ENCODE assay signal across 7 cellular contexts in genomic region chr10:104291439-104291951, GRCh38. TPM values are rescaled to one million over a fixed set of nuclear protein-coding genes. Genes with fewer than 3 reads are reported as not detected.
DNase-seq lines count a peak whose midpoint lies in the region; ATAC-seq and TF ChIP-seq lines count a peak whose summit lies in the region.

No MANE protein-coding gene starts in this region.

- WGBS in adrenal gland, 4 donors, result 0 to 2% (median 1%) methylated on average over 23 to 26 of the region's 26 CpGs
- WGBS in right cardiac atrium, result under 1% methylated on average over 26 of the region's 26 CpGs

- TF ChIP-seq POLR2A in adrenal gland (IDR thresholded peaks at IDR 0.05), result no peak

- H3K27me3 ChIP-seq in adrenal gland (no peaks in the 10 kb centered on the region), right cardiac atrium (ENCODE audit: control insufficient read depth, insufficient read depth) (no peaks in the 10 kb centered on the region)

- DNase-seq in GM13976 (ENCODE audit: low spot score) (peak; percentile 91), NCI-H1092 treated with DMSO at 0.1 percent for 48 hours (lab: John Stamatoyannopoulos, UW) (peak; percentile 79), T-helper 1 cell (peak; percentile 74 to 87 (median 82)), adrenal gland (peak; percentile 86 to 96 (median 93)), right cardiac atrium (peak; percentile 91 to 96 (median 95)), sciatic nerve (ENCODE audit: low spot score) (peak; percentile 93)

- intact Hi-C loops in adrenal gland (cut with DNase I) (no loop called here), right cardiac atrium (cut with DNase I) (loop anchor here in 3 of 4 donors (2.0 to 5.0 kb wide), 2 partner anchors 59 to 61 kb away; partner anchors contain the start of gene CFAP58 (in 1 of the 3)), sciatic nerve (cut with DNase I) (loop anchor here (5.0 kb wide), 1 partner anchor 61 kb away; the partner anchor contains the start of gene CFAP58)

- H3K9me3 ChIP-seq in adrenal gland (replicated peaks in 1 of 3), result no peaks in the 10 kb centered on the region
- no peaks in the 10 kb centered on the region for H3K9me3 ChIP-seq in right cardiac atrium (ENCODE audit: control insufficient read depth, low read length)

- TF ChIP-seq CTCF in GM13976 (IDR thresholded peaks at IDR 0.05; ENCODE audit: borderline replicate concordance, control extremely low read depth, extremely low read depth, insufficient read depth, missing control alignments) (peak; percentile 99), adrenal gland (IDR thresholded peaks at IDR 0.05) (peak; percentile 99 to 100 (median 100))

- in situ Hi-C loops in GM13976 (cut with MboI; ENCODE audit: low sequenced_read_pairs, unreplicated experiment), result no loop called here

- ATAC-seq in HG02678 (IDR thresholded peaks at IDR 0.05; ENCODE audit: unreplicated experiment) (peak; percentile 98), right cardiac atrium (peak; percentile 93 to 94), sciatic nerve (peak; percentile 97)

- H3K4me3 ChIP-seq in adrenal gland (no peak overlapping the region), right cardiac atrium (ENCODE audit: low read length) (no peak overlapping the region)

- H3K4me1 ChIP-seq in adrenal gland (replicated peaks in 1 of 2) (peaks cover 0 to 17% of the 10 kb centered on the region in 2 donors), right cardiac atrium (ENCODE audit: control insufficient read depth, insufficient read depth, low read length) (no peaks in the 10 kb centered on the region)

- peak overlapping the region in 1 of 5 donors; percentile 57 for H3K27ac ChIP-seq in adrenal gland
- H3K27ac ChIP-seq in right cardiac atrium (ENCODE audit: low read length), result no peak overlapping the region

- no peaks in the 10 kb centered on the region for H3K36me3 ChIP-seq in adrenal gland (replicated peaks in 1 of 2)

RNA-seq across cellular contexts. Expression of gene GSTO2, which starts 22.5 kb away (rescaled TPM):
- total RNA-seq in adrenal gland (1 to 10 TPM; 3.7 to 8.2 (median 6.2) TPM), right cardiac atrium (1 to 10 TPM in 1 of 4 donors, under 1 TPM in 3; 0.37 to 1.1 (median 0.72) TPM), sciatic nerve (2.1 TPM)
- polyA plus RNA-seq in adrenal gland (10 to 100 TPM in 1 of 3 donors, 1 to 10 TPM in 2; 6.5 to 13.6 (median 7.9) TPM), right cardiac atrium (0.43 TPM)

RNA-seq across cellular contexts. Expression of gene GSTO1, which starts 36.8 kb away (rescaled TPM):
- 100 to 1,000 TPM; 108 to 186 (median 153) TPM for total RNA-seq in adrenal gland
- polyA plus RNA-seq in adrenal gland, result 100 to 1,000 TPM; 130 to 203 (median 192) TPM
- total RNA-seq in right cardiac atrium, result 100 to 1,000 TPM; 164 to 220 (median 198) TPM
- polyA plus RNA-seq in right cardiac atrium, result 351 TPM
- total RNA-seq in sciatic nerve, result 55.7 TPM

RNA-seq across cellular contexts. Expression of gene ITPRIP, which starts 46.8 kb away (rescaled TPM):
- 10 to 100 TPM; 18.3 to 27.0 (median 21.9) TPM for total RNA-seq in adrenal gland
- 10 to 100 TPM; 11.4 to 13.1 (median 12.1) TPM for polyA plus RNA-seq in adrenal gland
- total RNA-seq in right cardiac atrium, result 10 to 100 TPM; 29.1 to 83.3 (median 41.9) TPM
- 44.8 TPM for polyA plus RNA-seq in right cardiac atrium
- total RNA-seq in sciatic nerve, result 24.7 TPM

RNA-seq across cellular contexts. Expression of gene CFAP43, which starts 59.3 kb away (rescaled TPM):
- total RNA-seq in adrenal gland (1 to 10 TPM in 5 of 8 donors, under 1 TPM in 3; 0.28 to 2.3 (median 1.1) TPM), right cardiac atrium (under 1 TPM; 0.09 to 0.35 (median 0.22) TPM), sciatic nerve (0.98 TPM)
- polyA plus RNA-seq in adrenal gland (1 to 10 TPM in 2 of 3 donors, under 1 TPM in 1; 0.70 to 4.2 (median 2.3) TPM), right cardiac atrium (0.18 TPM)

Comparison
In these comparisons a context has a peak if more than half of its experiments do, and no peak if none do; other contexts are left out.
1. intact Hi-C loops: an anchor here in right cardiac atrium (2.0 to 5.0 kb wide) and sciatic nerve (5.0 kb wide); none called in adrenal gland.